Comparison of ENCODE assay signal across 1 cellular context in genomic region chr19:1275260-1275975, GRCh38.
TF ChIP-seq lines count a peak whose summit lies in the region.

Gene FAM174C, plus strand, starts transcription at chr19:1275530. Its CDS starts 20 bp downstream, at chr19:1275550.

TF ChIP-seq in K562, 482 proteins besides CTCF, POLR2A, EP300 and RAD21 (continued from another document and continues in another):
- TF ChIP-seq ZNF592 (IDR thresholded peaks at IDR 0.05) = peak; percentile 77
- TF ChIP-seq ZNF121 (CRISPR knock-in tag; conservative IDR thresholded peaks at IDR 0.05) = no peak
- TF ChIP-seq ZNF124 (CRISPR knock-in tag; IDR thresholded peaks at IDR 0.05) = no peak
- TF ChIP-seq MAZ (CRISPR knock-in tag; conservative IDR thresholded peaks at IDR 0.05 in 1 of 2, IDR thresholded peaks at IDR 0.05 in 1 of 2) = peak; percentile 78 to 85
- no peak; the same call in 1 of the 2 replicates for TF ChIP-seq E2F1 (CRISPR knock-in tag; IDR thresholded peaks at IDR 0.05)
- TF ChIP-seq DACH1 (IDR thresholded peaks at IDR 0.05; ENCODE audit: partially characterized antibody) = no peak
- TF ChIP-seq, protein P1, sequence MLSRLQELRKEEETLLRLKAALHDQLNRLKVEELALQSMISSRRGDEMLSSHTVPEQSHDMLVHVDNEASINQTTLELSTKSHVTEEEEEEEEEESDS (CRISPR knock-in tag; IDR thresholded peaks at IDR 0.05) = no peak
- TF ChIP-seq ZNF274 (IDR thresholded peaks at IDR 0.05; ENCODE audit: borderline replicate concordance, low read depth, low read length) = no peak
- TF ChIP-seq ZNF282 (CRISPR knock-in tag; IDR thresholded peaks at IDR 0.05) = 0 out of 2 replicates have a peak, but pooled peaks have one; percentile 32
- no peak for TF ChIP-seq ARID1B (IDR thresholded peaks at IDR 0.05)
- TF ChIP-seq ZNF23 (CRISPR knock-in tag; IDR thresholded peaks at IDR 0.05) = no peak
- TF ChIP-seq SETDB1 (IDR thresholded peaks at IDR 0.05; ENCODE audit: low read length) = no peak
- TF ChIP-seq THAP12 (CRISPR knock-in tag; IDR thresholded peaks at IDR 0.05) = peak; percentile 88
- TF ChIP-seq RBM17 (IDR thresholded peaks at IDR 0.05; ENCODE audit: borderline replicate concordance, low read depth, low read length) = no peak
- no peak for TF ChIP-seq ZNF830 (CRISPR knock-in tag; IDR thresholded peaks at IDR 0.05)
- no peak for TF ChIP-seq ZNF280B (CRISPR knock-in tag; IDR thresholded peaks at IDR 0.05)
- TF ChIP-seq ZBTB43 (CRISPR knock-in tag; IDR thresholded peaks at IDR 0.05) = no peak
- peak; percentile 0; the same call in 1 of the 2 replicates for TF ChIP-seq ETV5 (CRISPR knock-in tag; IDR thresholded peaks at IDR 0.05; ENCODE audit: low read depth)
- TF ChIP-seq E2F8 (IDR thresholded peaks at IDR 0.05; ENCODE audit: low read depth, partially characterized antibody) = peak; percentile 30
- TF ChIP-seq MAFF (IDR thresholded peaks at IDR 0.05; ENCODE audit: low read length) = no peak
- peak; percentile 84 for TF ChIP-seq POLR2G (IDR thresholded peaks at IDR 0.05; ENCODE audit: low read depth, low read length)
- TF ChIP-seq FOS (IDR thresholded peaks at IDR 0.05; ENCODE audit: extremely low read depth, insufficient read length) = peak; percentile 81
- TF ChIP-seq ZNF57 (CRISPR knock-in tag; IDR thresholded peaks at IDR 0.05) = no peak
- no peak for TF ChIP-seq BRF1 (IDR thresholded peaks at IDR 0.05; ENCODE audit: borderline replicate concordance, extremely low read depth, insufficient read length)
- TF ChIP-seq, protein P2, sequence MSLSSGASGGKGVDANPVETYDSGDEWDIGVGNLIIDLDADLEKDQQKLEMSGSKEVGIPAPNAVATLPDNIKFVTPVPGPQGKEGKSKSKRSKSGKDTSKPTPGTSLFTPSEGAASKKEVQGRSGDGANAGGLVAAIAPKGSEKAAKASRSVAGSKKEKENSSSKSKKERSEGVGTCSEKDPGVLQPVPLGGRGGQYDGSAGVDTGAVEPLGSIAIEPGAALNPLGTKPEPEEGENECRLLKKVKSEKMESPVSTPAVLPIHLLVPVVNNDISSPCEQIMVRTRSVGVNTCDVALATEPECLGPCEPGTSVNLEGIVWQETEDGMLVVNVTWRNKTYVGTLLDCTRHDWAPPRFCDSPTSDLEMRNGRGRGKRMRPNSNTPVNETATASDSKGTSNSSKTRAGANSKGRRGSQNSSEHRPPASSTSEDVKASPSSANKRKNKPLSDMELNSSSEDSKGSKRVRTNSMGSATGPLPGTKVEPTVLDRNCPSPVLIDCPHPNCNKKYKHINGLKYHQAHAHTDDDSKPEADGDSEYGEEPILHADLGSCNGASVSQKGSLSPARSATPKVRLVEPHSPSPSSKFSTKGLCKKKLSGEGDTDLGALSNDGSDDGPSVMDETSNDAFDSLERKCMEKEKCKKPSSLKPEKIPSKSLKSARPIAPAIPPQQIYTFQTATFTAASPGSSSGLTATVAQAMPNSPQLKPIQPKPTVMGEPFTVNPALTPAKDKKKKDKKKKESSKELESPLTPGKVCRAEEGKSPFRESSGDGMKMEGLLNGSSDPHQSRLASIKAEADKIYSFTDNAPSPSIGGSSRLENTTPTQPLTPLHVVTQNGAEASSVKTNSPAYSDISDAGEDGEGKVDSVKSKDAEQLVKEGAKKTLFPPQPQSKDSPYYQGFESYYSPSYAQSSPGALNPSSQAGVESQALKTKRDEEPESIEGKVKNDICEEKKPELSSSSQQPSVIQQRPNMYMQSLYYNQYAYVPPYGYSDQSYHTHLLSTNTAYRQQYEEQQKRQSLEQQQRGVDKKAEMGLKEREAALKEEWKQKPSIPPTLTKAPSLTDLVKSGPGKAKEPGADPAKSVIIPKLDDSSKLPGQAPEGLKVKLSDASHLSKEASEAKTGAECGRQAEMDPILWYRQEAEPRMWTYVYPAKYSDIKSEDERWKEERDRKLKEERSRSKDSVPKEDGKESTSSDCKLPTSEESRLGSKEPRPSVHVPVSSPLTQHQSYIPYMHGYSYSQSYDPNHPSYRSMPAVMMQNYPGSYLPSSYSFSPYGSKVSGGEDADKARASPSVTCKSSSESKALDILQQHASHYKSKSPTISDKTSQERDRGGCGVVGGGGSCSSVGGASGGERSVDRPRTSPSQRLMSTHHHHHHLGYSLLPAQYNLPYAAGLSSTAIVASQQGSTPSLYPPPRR (CRISPR knock-in tag; IDR thresholded peaks at IDR 0.05; ENCODE audit: borderline replicate concordance) = 0 out of 2 replicates have a peak, but pooled peaks have one; percentile 8
- TF ChIP-seq, protein P3, sequence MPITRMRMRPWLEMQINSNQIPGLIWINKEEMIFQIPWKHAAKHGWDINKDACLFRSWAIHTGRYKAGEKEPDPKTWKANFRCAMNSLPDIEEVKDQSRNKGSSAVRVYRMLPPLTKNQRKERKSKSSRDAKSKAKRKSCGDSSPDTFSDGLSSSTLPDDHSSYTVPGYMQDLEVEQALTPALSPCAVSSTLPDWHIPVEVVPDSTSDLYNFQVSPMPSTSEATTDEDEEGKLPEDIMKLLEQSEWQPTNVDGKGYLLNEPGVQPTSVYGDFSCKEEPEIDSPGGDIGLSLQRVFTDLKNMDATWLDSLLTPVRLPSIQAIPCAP (CRISPR knock-in tag; IDR thresholded peaks at IDR 0.05; ENCODE audit: borderline replicate concordance) = no peak
- TF ChIP-seq, protein P4, sequence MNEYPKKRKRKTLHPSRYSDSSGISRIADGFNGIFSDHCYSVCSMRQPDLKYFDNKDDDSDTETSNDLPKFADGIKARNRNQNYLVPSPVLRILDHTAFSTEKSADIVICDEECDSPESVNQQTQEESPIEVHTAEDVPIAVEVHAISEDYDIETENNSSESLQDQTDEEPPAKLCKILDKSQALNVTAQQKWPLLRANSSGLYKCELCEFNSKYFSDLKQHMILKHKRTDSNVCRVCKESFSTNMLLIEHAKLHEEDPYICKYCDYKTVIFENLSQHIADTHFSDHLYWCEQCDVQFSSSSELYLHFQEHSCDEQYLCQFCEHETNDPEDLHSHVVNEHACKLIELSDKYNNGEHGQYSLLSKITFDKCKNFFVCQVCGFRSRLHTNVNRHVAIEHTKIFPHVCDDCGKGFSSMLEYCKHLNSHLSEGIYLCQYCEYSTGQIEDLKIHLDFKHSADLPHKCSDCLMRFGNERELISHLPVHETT (CRISPR knock-in tag; conservative IDR thresholded peaks at IDR 0.05 in 1 of 2, IDR thresholded peaks at IDR 0.05 in 1 of 2) = peak in 1 of 2 experiments; percentile 96; a peak in 2 of 4 replicates
- TF ChIP-seq CREM (IDR thresholded peaks at IDR 0.05; ENCODE audit: low read depth) = peak; percentile 95
